Comparison of ENCODE assay signal across 1 cellular context in genomic region chr7:44081266-44081748, GRCh38.
TF ChIP-seq lines count a peak whose summit lies in the region.

No MANE protein-coding gene starts in this region.

TF ChIP-seq in K562, 482 proteins besides CTCF, POLR2A, EP300 and RAD21 (continued from another document):
- TF ChIP-seq ZNF398 (CRISPR knock-in tag; IDR thresholded peaks at IDR 0.05) (no peak), MAX (CRISPR knock-in tag; IDR thresholded peaks at IDR 0.05) (peak; percentile 64; the same call in 1 of the 2 replicates), ZNF668 (CRISPR knock-in tag; IDR thresholded peaks at IDR 0.05) (no peak), MYC (IDR thresholded peaks at IDR 0.05; ENCODE audit: low read depth, low read length) (peak; percentile 87), MYC (CRISPR knock-in tag; IDR thresholded peaks at IDR 0.05; ENCODE audit: borderline replicate concordance, low read depth) (no peak), HDAC3 (IDR thresholded peaks at IDR 0.05; ENCODE audit: borderline replicate concordance, partially characterized antibody) (peak; percentile 87), HDAC6 (IDR thresholded peaks at IDR 0.05; ENCODE audit: low read depth, low read length) (no peak), DNMT1 (IDR thresholded peaks at IDR 0.05) (no peak), ZNF311 (CRISPR knock-in tag; IDR thresholded peaks at IDR 0.05) (peak; percentile 64; the same call in 1 of the 2 replicates), PBX2 (CRISPR knock-in tag; IDR thresholded peaks at IDR 0.05; ENCODE audit: low read depth) (no peak), PBX2 (tag; conservative IDR thresholded peaks at IDR 0.05; ENCODE audit: low read depth) (no peak), VEZF1 (CRISPR knock-in tag; IDR thresholded peaks at IDR 0.05) (peak; percentile 75), GMEB1 (CRISPR knock-in tag; IDR thresholded peaks at IDR 0.05) (0 out of 2 replicates have a peak, but pooled peaks have one; percentile 22), U2AF1 (optimal IDR thresholded peaks at IDR 0.05; ENCODE audit: low read depth, low read length) (no peak), NBN (IDR thresholded peaks at IDR 0.05; ENCODE audit: low read depth) (peak; percentile 61; the same call in 1 of the 2 replicates), ARID1B (IDR thresholded peaks at IDR 0.05) (peak; percentile 97), ATF3 (IDR thresholded peaks at IDR 0.05) (peak; percentile 39; the same call in 1 of the 2 replicates), ATF3 (CRISPR knock-in tag; conservative IDR thresholded peaks at IDR 0.05) (peak; percentile 68), FOXJ2 (tag; IDR thresholded peaks at IDR 0.05) (peak; percentile 82), ZBTB34 (CRISPR knock-in tag; IDR thresholded peaks at IDR 0.05) (no peak), MYNN (IDR thresholded peaks at IDR 0.05) (peak; percentile 87), MYNN (CRISPR knock-in tag; IDR thresholded peaks at IDR 0.05) (no peak), MXI1 (IDR thresholded peaks at IDR 0.05; ENCODE audit: low read depth, low read length) (peak; percentile 75; the same call in 1 of the 2 replicates), TFAP4 (CRISPR knock-in tag; IDR thresholded peaks at IDR 0.05; ENCODE audit: borderline replicate concordance) (peak; percentile 42; the same call in 1 of the 2 replicates), ZNF57 (CRISPR knock-in tag; IDR thresholded peaks at IDR 0.05) (no peak), ZNF644 (tag; IDR thresholded peaks at IDR 0.05; ENCODE audit: low read depth) (peak; percentile 92), ZNF589 (CRISPR knock-in tag; IDR thresholded peaks at IDR 0.05; ENCODE audit: low read depth) (peak; percentile 94), CREM (IDR thresholded peaks at IDR 0.05; ENCODE audit: low read depth) (peak; percentile 75)
